17 cellular contexts compared by ENCODE assay signal in the genomic region with DNA sequence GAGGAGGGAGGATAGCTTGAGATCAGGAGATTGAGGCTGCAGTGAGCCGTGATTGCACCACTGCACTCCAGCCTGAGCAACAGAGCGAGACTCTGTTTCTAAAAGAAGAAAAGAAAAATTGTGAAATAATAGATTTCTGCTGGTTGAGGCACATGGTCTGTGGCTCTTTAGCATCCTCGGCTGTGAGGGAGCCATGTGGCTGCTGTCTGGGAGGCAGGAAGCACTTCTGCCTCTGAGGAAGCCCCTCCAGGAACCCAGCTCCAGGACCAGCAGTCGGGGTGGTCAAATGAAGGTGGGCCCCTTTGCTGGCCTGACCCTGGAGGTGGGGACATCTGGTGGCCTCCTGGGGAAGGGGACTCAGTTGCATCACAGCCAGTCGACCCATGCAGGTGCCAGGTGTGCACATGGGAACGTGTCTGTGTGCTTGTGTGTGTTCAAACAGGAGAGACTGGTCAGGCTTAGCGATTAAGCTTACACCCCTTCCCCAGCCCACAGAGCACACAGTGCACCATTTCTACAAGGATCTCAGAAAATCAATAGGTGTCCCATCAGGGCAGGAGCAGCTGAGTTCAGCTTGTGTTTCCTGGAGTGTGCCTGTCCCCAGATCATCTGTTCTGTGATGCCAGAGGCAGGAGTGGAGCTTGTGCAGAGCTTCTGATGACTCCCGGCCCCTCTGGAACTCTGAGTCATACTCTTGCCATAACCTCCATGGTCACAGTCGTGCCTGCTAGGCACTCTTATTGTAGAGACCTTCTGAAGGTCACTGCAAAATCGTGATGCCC. TPM values are rescaled to one million over a fixed set of nuclear protein-coding genes. Genes with fewer than 3 reads are reported as not detected.
DNase-seq lines count a peak whose midpoint lies in the region; ATAC-seq, FAIRE-seq and TF ChIP-seq lines count a peak whose summit lies in the region.
"Had no signal": no experiment of that assay in that cellular context is flagged by ENCODE, and none has a peak within 500 bp of the region (broad histone marks: within the 10 kb centered on the region; RNA-seq: fewer than 3 reads in every experiment).

No MANE protein-coding gene starts in this region.

- peak overlapping the region; percentile 63 to 95 (median 89) for H3K4me2 ChIP-seq in BLaER1 treated with 17β-estradiol and CSF1 and Interleukin-3, amounts not matched to agents 10 nM and 100 nM

- H3K4me1 ChIP-seq in BLaER1 treated with 17β-estradiol and CSF1 and Interleukin-3, amounts not matched to agents 10 nM and 100 nM = peaks cover 70 to 100% (median 99%) of the 10 kb centered on the region in 10 experiments
- peaks cover 21% of the 10 kb centered on the region for H3K4me1 ChIP-seq in lower lobe of right lung
- H3K4me1 ChIP-seq: colonic mucosa, pancreas had no signal

- no peak for TF ChIP-seq CTCF in lower lobe of right lung (IDR thresholded peaks at IDR 0.05)

- no peak for TF ChIP-seq POLR2A in H54 (IDR thresholded peaks at IDR 0.05; ENCODE audit: low read depth, low read length)

- no peaks in the 10 kb centered on the region for H3K27me3 ChIP-seq in BLaER1 treated with 17β-estradiol and CSF1 and Interleukin-3, amounts not matched to agents 10 nM and 100 nM
- H3K27me3 ChIP-seq in lower lobe of right lung (ENCODE audit: low read depth) = peaks cover 38% of the 10 kb centered on the region

- intact Hi-C loops in lower lobe of right lung (cut with DNase I) = no loop called here

- H3K9me3 ChIP-seq in BLaER1 treated with 17β-estradiol and CSF1 and Interleukin-3, amounts not matched to agents 10 nM and 100 nM (replicated peaks in 1 of 11) = no peaks in the 10 kb centered on the region
- no peaks in the 10 kb centered on the region for H3K9me3 ChIP-seq in lower lobe of right lung
- H3K9me3 ChIP-seq: colonic mucosa, heart left ventricle, pancreas had no signal

- H3K9ac ChIP-seq in BLaER1 treated with 17β-estradiol and CSF1 and Interleukin-3, amounts not matched to agents 10 nM and 100 nM = peak overlapping the region in 9 of 11 experiments; percentile 35 to 92 (median 84); a peak in 17 of 22 replicates

- no peaks in the 10 kb centered on the region for H4K20me1 ChIP-seq in BLaER1 treated with 17β-estradiol and CSF1 and Interleukin-3, amounts not matched to agents 10 nM and 100 nM

- H3K27ac ChIP-seq in BLaER1 treated with 17β-estradiol and CSF1 and Interleukin-3, amounts not matched to agents 10 nM and 100 nM = peak overlapping the region in 10 of 11 experiments; percentile 14 to 99 (median 96); a peak in 19 of 22 replicates
- H3K27ac ChIP-seq in lower lobe of right lung = no peak overlapping the region
- H3K27ac ChIP-seq: colonic mucosa, heart left ventricle, pancreas had no signal

- peak overlapping the region in 7 of 10 experiments; percentile 3 to 46 (median 23); a peak in 9 of 20 replicates for H3K4me3 ChIP-seq in BLaER1 treated with 17β-estradiol and CSF1 and Interleukin-3, amounts not matched to agents 10 nM and 100 nM
- no peak overlapping the region for H3K4me3 ChIP-seq in lower lobe of right lung
- H3K4me3 ChIP-seq: colonic mucosa, GM12878, heart left ventricle, pancreas had no signal

- no peak for FAIRE-seq in H54 (lab: Jason Lieb, UNC)
- FAIRE-seq: GM12878, pancreas had no signal

- H3K36me3 ChIP-seq in BLaER1 treated with 17β-estradiol and CSF1 and Interleukin-3, amounts not matched to agents 10 nM and 100 nM = no peaks in the 10 kb centered on the region
- H3K36me3 ChIP-seq in lower lobe of right lung = no peaks in the 10 kb centered on the region
- H3K36me3 ChIP-seq: colonic mucosa, heart left ventricle, pancreas had no signal

- ATAC-seq in lower lobe of right lung (no peak), HG02588 (IDR thresholded peaks at IDR 0.05; ENCODE audit: unreplicated experiment) (no peak)
- ATAC-seq: esophagus mucosa, GM12878, heart left ventricle, left cardiac atrium, pancreas had no signal

- DNase-seq in H54 (ENCODE audit: insufficient read length, low spot score) = peak; percentile 61
- peak; percentile 17 for DNase-seq in RKO (ENCODE audit: low spot score)
- peak; percentile 80 for DNase-seq in islet precursor cell
- DNase-seq in epidermal melanocyte (ENCODE audit: insufficient read length, low spot score) = no peak
- no peak for DNase-seq in activated CD4-positive, alpha-beta T cell treated with anti-CD3 and anti-CD28 coated beads, Interleukin-2, amount 50 U/mL, for 1 hour
- DNase-seq in lower lobe of right lung = no peak
- DNase-seq: activated CD8-positive, alpha-beta memory T cell treated with anti-CD3 and anti-CD28 coated beads for 24 hours; colonic mucosa; DMS79; heart left ventricle; left cardiac atrium; pancreas; stimulated activated naive CD4-positive, alpha-beta T cell had no signal

RNA-seq across cellular contexts. Expression of gene MGAT5B, which starts 24.3 kb away (rescaled TPM):
- total RNA-seq in lower lobe of right lung = 1.3 TPM

Comparison
In these comparisons a context has a peak if more than half of its experiments do, and no peak if none do; other contexts are left out.
1. DNase-seq: peak in H54 (single experiment), RKO (single experiment) and islet precursor cell (single experiment); none in epidermal melanocyte (single experiment), activated CD4-positive, alpha-beta T cell treated with anti-CD3 and anti-CD28 coated beads, Interleukin-2, amount 50 U/mL, for 1 hour (single experiment) and lower lobe of right lung (single experiment).